Comparison of ENCODE assay signal across 21 cellular contexts in genomic region chr10:104415526-104416165, GRCh38.
"Had no signal": no experiment of that assay in that cellular context is flagged by ENCODE, and none has a peak within 500 bp of the region (broad histone marks: within the 10 kb centered on the region; RNA-seq: fewer than 3 reads in every experiment).

No MANE protein-coding gene starts in this region.

- H3K4me3 ChIP-seq: Peyer's patch had no signal

- H3K27me3 ChIP-seq: Peyer's patch had no signal

- H3K36me3 ChIP-seq: Peyer's patch had no signal

- H3K4me1 ChIP-seq: Peyer's patch had no signal

- H3K9me3 ChIP-seq: Peyer's patch had no signal

- H3K27ac ChIP-seq: Peyer's patch had no signal

- ATAC-seq: activated CD8-positive, alpha-beta memory T cell treated with anti-CD3 and anti-CD28 coated beads, Interleukin-2, amount 10 ng/mL, durations not matched to agents 7 days and 5 days; T-helper 17 cell had no signal

- DNase-seq: activated B cell treated with CpG ODN at 0.5 μM for 24 hours; activated CD4-positive, alpha-beta T cell treated with anti-CD3 and anti-CD28 coated beads for 1 hour; activated CD4-positive, alpha-beta T cell treated with anti-CD3 and anti-CD28 coated beads, Interleukin-2, amount 50 U/mL, for 48 hours; activated CD8-positive, alpha-beta memory T cell treated with anti-CD3 and anti-CD28 coated beads, Interleukin-2, amount 10 ng/mL, durations not matched to agents 7 days and 5 days; activated effector memory CD4-positive, alpha-beta T cell treated with Interleukin-2 at 50 U/mL for 16 hours; activated naive CD4-positive, alpha-beta T cell; activated T-cell treated with anti-CD3 and anti-CD28 coated beads, Interleukin-2, amount 50 U/mL, for 24 hours; aorta; MM.1S; NCI-H1105; NCI-H1436; NCI-H1694 treated with DMSO at 0.1 percent for 48 hours; NCI-H2029 treated with DMSO at 0.1 percent for 48 hours; NCI-H345; NCI-H510A; NCI-H526 treated with DMSO at 0.1 percent for 48 hours; NCI-H82; Peyer's patch; SHP77 treated with DMSO at 0.1 percent for 48 hours; T-helper 17 cell; T-helper 9 cell had no signal
